In genomic region chr7:101911800-101912705, GRCh38 we compare ENCODE assay signal across 13 cellular contexts.
DNase-seq lines count a peak whose midpoint lies in the region; ATAC-seq and TF ChIP-seq lines count a peak whose summit lies in the region.
"Had no signal": no experiment of that assay in that cellular context is flagged by ENCODE, and none has a peak within 500 bp of the region (broad histone marks: within the 10 kb centered on the region; RNA-seq: fewer than 3 reads in every experiment).

No MANE protein-coding gene starts in this region.

- H3K4me3 ChIP-seq in kidney epithelial cell (ENCODE audit: low read depth, low read length), result no peak overlapping the region
- H3K4me3 ChIP-seq in MG63, result no peak overlapping the region
- H3K4me3 ChIP-seq: HAP-1 had no signal

- DNase-seq in HCEC 1CT, result peak; percentile 23
- DNase-seq in central memory CD8-positive, alpha-beta T cell (ENCODE audit: low spot score in 2 of 2), result no peak
- DNase-seq in kidney epithelial cell (ENCODE audit: low read depth), result peak; percentile 69
- peak; percentile 66 for DNase-seq in sciatic nerve (ENCODE audit: low spot score)
- DNase-seq in dermis blood vessel endothelial cell, result no peak
- no peak for DNase-seq in T-helper 17 cell
- no peak for DNase-seq in MG63
- DNase-seq: activated T-cell treated with anti-CD3 and anti-CD28 coated beads for 4 hours; effector CD4-positive, alpha-beta T cell; NCI-H2171 had no signal

- peaks cover 18% of the 10 kb centered on the region for H3K4me1 Mint-ChIP-seq in central memory CD8-positive, alpha-beta T cell
- peaks cover 18% of the 10 kb centered on the region for H3K4me1 Mint-ChIP-seq in T-helper 17 cell

- H3K9me3 ChIP-seq in T-helper 17 cell (ENCODE audit: control insufficient read depth, low read length, poor library complexity, severe bottlenecking), result no peaks in the 10 kb centered on the region
- no peaks in the 10 kb centered on the region for H3K9me3 ChIP-seq in MG63
- H3K9me3 ChIP-seq: HAP-1 had no signal

- H3K36me3 Mint-ChIP-seq in central memory CD8-positive, alpha-beta T cell (ENCODE audit: insufficient read depth), result peaks cover 4% of the 10 kb centered on the region
- H3K36me3 Mint-ChIP-seq in T-helper 17 cell (ENCODE audit: low read depth), result peaks cover 5% of the 10 kb centered on the region

- H3K27me3 ChIP-seq in kidney epithelial cell (ENCODE audit: control insufficient read depth, insufficient read depth, low read length) (no peaks in the 10 kb centered on the region), MG63 (no peaks in the 10 kb centered on the region)

- no peaks in the 10 kb centered on the region for H3K27me3 Mint-ChIP-seq in central memory CD8-positive, alpha-beta T cell
- no peaks in the 10 kb centered on the region for H3K27me3 Mint-ChIP-seq in T-helper 17 cell
- H3K27me3 Mint-ChIP-seq: memory B cell had no signal

- no peaks in the 10 kb centered on the region for H3K9me3 Mint-ChIP-seq in central memory CD8-positive, alpha-beta T cell
- H3K9me3 Mint-ChIP-seq: memory B cell had no signal

- no peak overlapping the region for H3K4me3 Mint-ChIP-seq in central memory CD8-positive, alpha-beta T cell
- H3K4me3 Mint-ChIP-seq in T-helper 17 cell, result no peak overlapping the region
- H3K4me3 Mint-ChIP-seq: memory B cell had no signal

- ATAC-seq in central memory CD8-positive, alpha-beta T cell (replicated peaks; ENCODE audit: extremely low read depth, poor library complexity, severe bottlenecking), result peak; percentile 24
- ATAC-seq in sciatic nerve (peak; percentile 94), T-helper 17 cell (no peak), HG03196 (IDR thresholded peaks at IDR 0.05; ENCODE audit: unreplicated experiment) (no peak)

- no peak for TF ChIP-seq CTCF in kidney epithelial cell (IDR thresholded peaks at IDR 0.05; ENCODE audit: insufficient read depth, low read length, poor library complexity, severe bottlenecking)

- H3K36me3 ChIP-seq in kidney epithelial cell (ENCODE audit: control insufficient read depth, insufficient read depth, low read length) (no peaks in the 10 kb centered on the region), MG63 (no peaks in the 10 kb centered on the region)

- H3K27ac Mint-ChIP-seq in central memory CD8-positive, alpha-beta T cell (ENCODE audit: low read depth), result no peak overlapping the region
- H3K27ac Mint-ChIP-seq in T-helper 17 cell, result no peak overlapping the region
- H3K27ac Mint-ChIP-seq: memory B cell had no signal

- intact Hi-C loops in sciatic nerve (cut with DNase I), result no loop called here

Comparison
In these comparisons a context has a peak if more than half of its experiments do, and no peak if none do; other contexts are left out.
1. DNase-seq: peak in HCEC 1CT (single experiment), kidney epithelial cell (single experiment) and sciatic nerve (single experiment); none in central memory CD8-positive, alpha-beta T cell (0 of 2), dermis blood vessel endothelial cell (single experiment), T-helper 17 cell (0 of 3) and MG63 (single experiment).
2. ATAC-seq: peak in central memory CD8-positive, alpha-beta T cell (single experiment) and sciatic nerve (single experiment); none in T-helper 17 cell (single experiment) and HG03196 (single experiment).